ENCODE assay signal across 23 cellular contexts in genomic region chr1:168635129-168635528, GRCh38. TPM values are rescaled to one million over a fixed set of nuclear protein-coding genes. Genes with fewer than 3 reads are reported as not detected.
"Had no signal": no experiment of that assay in that cellular context is flagged by ENCODE, and none has a peak within 500 bp of the region (broad histone marks: within the 10 kb centered on the region; RNA-seq: fewer than 3 reads in every experiment).

No MANE protein-coding gene starts in this region.

- H3K27ac ChIP-seq: body of pancreas, WERI-Rb-1 had no signal

- H3K36me3 ChIP-seq: WERI-Rb-1 had no signal

- DNase-seq: activated CD4-positive, alpha-beta T cell treated with anti-CD3 and anti-CD28 coated beads for 36 hours; activated CD8-positive, alpha-beta memory T cell treated with anti-CD3 and anti-CD28 coated beads, Interleukin-2, amount 50 U/mL, for 48 hours; activated CD8-positive, alpha-beta T cell treated with anti-CD3 and anti-CD28 coated beads, Interleukin-2, amount 10 ng/mL, durations not matched to agents 7 days and 5 days; activated effector memory CD4-positive, alpha-beta T cell treated with Interleukin-2 at 50 U/mL for 16 hours; activated naive CD4-positive, alpha-beta T cell; activated T-cell treated with anti-CD3 and anti-CD28 coated beads, Interleukin-2, amount 50 U/mL, for 1 hour; aorta; body of pancreas; Karpas-422; NCI-H1092; NCI-H1930; NCI-H2171; NCI-H226; NCI-H526; SHP77 treated with DMSO at 0.1 percent for 48 hours; T-helper 1 cell; WERI-Rb-1 had no signal

- H3K9me3 Mint-ChIP-seq: activated T-helper 1 cell treated with anti-CD3 and anti-CD28 coated beads, Interleukin-12 subunit alpha, Interleukin-12 subunit beta, Interleukin-2, Interleukin-4 antibody, amounts not matched to agents 30 ng/mL and 10 ng/mL and 1 ng/mL, durations not matched to agents 14 hours and 24 hours and 36 hours; central memory CD8-positive, alpha-beta T cell had no signal

- FAIRE-seq: K562 had no signal

- H3K4me3 ChIP-seq: body of pancreas, K562 had no signal

- H3K27me3 ChIP-seq: body of pancreas had no signal

- H3K36me3 Mint-ChIP-seq: activated naive CD4-positive, alpha-beta T cell treated with anti-CD3 and anti-CD28 coated beads, Interleukin-2, amount 50 U/mL, for 24 hours had no signal

- H3K4me1 Mint-ChIP-seq: activated CD4-positive, alpha-beta T cell treated with anti-CD3 and anti-CD28 coated beads for 36 hours; activated naive CD4-positive, alpha-beta T cell treated with anti-CD3 and anti-CD28 coated beads, Interleukin-2, amount 50 U/mL, for 24 hours; central memory CD8-positive, alpha-beta T cell had no signal

- H3K4me3 Mint-ChIP-seq: activated CD4-positive, alpha-beta T cell treated with anti-CD3 and anti-CD28 coated beads for 36 hours; activated CD8-positive, alpha-beta T cell treated with anti-CD3 and anti-CD28 coated beads, Interleukin-2, amount 10 ng/mL, durations not matched to agents 7 days and 5 days; activated naive CD4-positive, alpha-beta T cell treated with anti-CD3 and anti-CD28 coated beads, Interleukin-2, amount 50 U/mL, for 24 hours; activated T-helper 1 cell treated with anti-CD3 and anti-CD28 coated beads, Interleukin-12 subunit alpha, Interleukin-12 subunit beta, Interleukin-2, Interleukin-4 antibody, amounts not matched to agents 30 ng/mL and 10 ng/mL and 1 ng/mL, durations not matched to agents 14 hours and 24 hours and 36 hours; central memory CD8-positive, alpha-beta T cell had no signal

- H3K27ac Mint-ChIP-seq: activated CD4-positive, alpha-beta T cell treated with anti-CD3 and anti-CD28 coated beads for 36 hours; activated CD8-positive, alpha-beta T cell treated with anti-CD3 and anti-CD28 coated beads, Interleukin-2, amount 10 ng/mL, durations not matched to agents 7 days and 5 days; activated naive CD4-positive, alpha-beta T cell treated with anti-CD3 and anti-CD28 coated beads, Interleukin-2, amount 50 U/mL, for 24 hours; activated T-helper 1 cell treated with anti-CD3 and anti-CD28 coated beads, Interleukin-12 subunit alpha, Interleukin-12 subunit beta, Interleukin-2, Interleukin-4 antibody, amounts not matched to agents 30 ng/mL and 10 ng/mL and 1 ng/mL, durations not matched to agents 14 hours and 24 hours and 36 hours had no signal

RNA-seq across cellular contexts. Expression of gene XCL1, which starts 58.7 kb away (rescaled TPM):
- total RNA-seq: body of pancreas, K562, NCI-H460, SK-MEL-5 had no signal
